1 cellular context compared by ENCODE assay signal in the genomic region with DNA sequence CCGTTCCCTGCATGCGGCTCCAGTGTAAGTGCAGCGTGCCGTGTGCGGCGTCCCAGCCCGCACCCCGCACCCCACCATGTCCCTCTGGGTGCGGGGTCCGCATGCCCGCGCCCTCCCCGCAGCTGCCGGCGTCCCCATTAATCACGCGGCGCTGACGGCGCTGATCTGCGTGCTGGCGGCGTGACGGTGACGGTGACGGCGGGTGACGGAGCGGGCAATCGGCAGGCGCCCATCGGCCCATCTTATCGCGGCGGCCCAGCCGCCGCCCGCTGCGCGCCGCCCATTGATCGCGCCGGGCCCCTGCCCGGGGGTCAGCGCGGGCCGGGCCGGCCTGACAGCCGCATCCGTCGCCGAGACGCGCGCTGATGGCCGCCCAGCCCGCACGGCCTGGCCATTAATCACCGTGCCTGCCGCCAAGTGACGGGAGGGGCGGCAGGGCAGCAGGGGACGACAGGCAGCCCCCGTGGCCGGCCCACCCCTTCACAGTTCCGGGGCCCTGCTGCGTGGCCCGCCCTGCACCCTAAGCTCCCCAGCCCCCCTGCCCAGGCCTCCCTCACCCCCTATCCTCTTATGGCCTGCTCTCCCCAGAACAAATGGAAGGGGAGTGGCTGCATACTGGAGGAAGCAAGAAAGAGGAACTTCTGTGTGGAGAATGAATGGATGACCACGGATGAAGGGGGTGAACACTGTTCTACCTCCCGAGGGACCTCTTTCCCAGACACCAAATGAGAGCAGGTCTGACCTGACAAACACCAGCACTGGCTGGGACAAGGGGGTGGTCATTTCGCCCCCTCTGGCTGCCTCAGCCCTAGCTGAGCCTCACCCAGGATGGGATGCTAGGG.
TF ChIP-seq lines count a peak whose summit lies in the region.

No MANE protein-coding gene starts in this region.

TF ChIP-seq in GM23338, 12 proteins besides CTCF, POLR2A, EP300 and RAD21:
- TF ChIP-seq, protein P1, sequence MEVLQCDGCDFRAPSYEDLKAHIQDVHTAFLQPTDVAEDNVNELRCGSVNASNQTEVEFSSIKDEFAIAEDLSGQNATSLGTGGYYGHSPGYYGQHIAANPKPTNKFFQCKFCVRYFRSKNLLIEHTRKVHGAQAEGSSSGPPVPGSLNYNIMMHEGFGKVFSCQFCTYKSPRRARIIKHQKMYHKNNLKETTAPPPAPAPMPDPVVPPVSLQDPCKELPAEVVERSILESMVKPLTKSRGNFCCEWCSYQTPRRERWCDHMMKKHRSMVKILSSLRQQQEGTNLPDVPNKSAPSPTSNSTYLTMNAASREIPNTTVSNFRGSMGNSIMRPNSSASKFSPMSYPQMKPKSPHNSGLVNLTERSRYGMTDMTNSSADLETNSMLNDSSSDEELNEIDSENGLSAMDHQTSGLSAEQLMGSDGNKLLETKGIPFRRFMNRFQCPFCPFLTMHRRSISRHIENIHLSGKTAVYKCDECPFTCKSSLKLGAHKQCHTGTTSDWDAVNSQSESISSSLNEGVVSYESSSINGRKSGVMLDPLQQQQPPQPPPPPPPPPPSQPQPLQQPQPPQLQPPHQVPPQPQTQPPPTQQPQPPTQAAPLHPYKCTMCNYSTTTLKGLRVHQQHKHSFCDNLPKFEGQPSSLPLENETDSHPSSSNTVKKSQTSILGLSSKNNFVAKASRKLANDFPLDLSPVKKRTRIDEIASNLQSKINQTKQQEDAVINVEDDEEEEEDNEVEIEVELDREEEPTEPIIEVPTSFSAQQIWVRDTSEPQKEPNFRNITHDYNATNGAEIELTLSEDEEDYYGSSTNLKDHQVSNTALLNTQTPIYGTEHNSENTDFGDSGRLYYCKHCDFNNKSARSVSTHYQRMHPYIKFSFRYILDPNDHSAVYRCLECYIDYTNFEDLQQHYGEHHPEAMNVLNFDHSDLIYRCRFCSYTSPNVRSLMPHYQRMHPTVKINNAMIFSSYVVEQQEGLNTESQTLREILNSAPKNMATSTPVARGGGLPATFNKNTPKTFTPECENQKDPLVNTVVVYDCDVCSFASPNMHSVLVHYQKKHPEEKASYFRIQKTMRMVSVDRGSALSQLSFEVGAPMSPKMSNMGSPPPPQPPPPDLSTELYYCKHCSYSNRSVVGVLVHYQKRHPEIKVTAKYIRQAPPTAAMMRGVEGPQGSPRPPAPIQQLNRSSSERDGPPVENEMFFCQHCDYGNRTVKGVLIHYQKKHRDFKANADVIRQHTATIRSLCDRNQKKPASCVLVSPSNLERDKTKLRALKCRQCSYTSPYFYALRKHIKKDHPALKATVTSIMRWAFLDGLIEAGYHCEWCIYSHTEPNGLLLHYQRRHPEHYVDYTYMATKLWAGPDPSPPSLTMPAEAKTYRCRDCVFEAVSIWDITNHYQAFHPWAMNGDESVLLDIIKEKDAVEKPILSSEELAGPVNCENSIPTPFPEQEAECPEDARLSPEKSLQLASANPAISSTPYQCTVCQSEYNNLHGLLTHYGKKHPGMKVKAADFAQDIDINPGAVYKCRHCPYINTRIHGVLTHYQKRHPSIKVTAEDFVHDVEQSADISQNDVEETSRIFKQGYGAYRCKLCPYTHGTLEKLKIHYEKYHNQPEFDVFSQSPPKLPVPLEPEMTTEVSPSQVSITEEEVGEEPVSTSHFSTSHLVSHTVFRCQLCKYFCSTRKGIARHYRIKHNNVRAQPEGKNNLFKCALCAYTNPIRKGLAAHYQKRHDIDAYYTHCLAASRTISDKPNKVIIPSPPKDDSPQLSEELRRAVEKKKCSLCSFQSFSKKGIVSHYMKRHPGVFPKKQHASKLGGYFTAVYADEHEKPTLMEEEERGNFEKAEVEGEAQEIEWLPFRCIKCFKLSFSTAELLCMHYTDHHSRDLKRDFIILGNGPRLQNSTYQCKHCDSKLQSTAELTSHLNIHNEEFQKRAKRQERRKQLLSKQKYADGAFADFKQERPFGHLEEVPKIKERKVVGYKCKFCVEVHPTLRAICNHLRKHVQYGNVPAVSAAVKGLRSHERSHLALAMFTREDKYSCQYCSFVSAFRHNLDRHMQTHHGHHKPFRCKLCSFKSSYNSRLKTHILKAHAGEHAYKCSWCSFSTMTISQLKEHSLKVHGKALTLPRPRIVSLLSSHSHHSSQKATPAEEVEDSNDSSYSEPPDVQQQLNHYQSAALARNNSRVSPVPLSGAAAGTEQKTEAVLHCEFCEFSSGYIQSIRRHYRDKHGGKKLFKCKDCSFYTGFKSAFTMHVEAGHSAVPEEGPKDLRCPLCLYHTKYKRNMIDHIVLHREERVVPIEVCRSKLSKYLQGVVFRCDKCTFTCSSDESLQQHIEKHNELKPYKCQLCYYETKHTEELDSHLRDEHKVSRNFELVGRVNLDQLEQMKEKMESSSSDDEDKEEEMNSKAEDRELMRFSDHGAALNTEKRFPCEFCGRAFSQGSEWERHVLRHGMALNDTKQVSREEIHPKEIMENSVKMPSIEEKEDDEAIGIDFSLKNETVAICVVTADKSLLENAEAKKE (CRISPR knock-in tag; IDR thresholded peaks at IDR 0.05): no peak
- TF ChIP-seq, protein P2, sequence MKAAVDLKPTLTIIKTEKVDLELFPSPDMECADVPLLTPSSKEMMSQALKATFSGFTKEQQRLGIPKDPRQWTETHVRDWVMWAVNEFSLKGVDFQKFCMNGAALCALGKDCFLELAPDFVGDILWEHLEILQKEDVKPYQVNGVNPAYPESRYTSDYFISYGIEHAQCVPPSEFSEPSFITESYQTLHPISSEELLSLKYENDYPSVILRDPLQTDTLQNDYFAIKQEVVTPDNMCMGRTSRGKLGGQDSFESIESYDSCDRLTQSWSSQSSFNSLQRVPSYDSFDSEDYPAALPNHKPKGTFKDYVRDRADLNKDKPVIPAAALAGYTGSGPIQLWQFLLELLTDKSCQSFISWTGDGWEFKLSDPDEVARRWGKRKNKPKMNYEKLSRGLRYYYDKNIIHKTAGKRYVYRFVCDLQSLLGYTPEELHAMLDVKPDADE (IDR thresholded peaks at IDR 0.05): no peak
- peak; percentile 73 for TF ChIP-seq CREB1 (CRISPR knock-in tag; IDR thresholded peaks at IDR 0.05; ENCODE audit: low read depth)
